Comparison of ENCODE assay signal across 12 cellular contexts in the genomic region with DNA sequence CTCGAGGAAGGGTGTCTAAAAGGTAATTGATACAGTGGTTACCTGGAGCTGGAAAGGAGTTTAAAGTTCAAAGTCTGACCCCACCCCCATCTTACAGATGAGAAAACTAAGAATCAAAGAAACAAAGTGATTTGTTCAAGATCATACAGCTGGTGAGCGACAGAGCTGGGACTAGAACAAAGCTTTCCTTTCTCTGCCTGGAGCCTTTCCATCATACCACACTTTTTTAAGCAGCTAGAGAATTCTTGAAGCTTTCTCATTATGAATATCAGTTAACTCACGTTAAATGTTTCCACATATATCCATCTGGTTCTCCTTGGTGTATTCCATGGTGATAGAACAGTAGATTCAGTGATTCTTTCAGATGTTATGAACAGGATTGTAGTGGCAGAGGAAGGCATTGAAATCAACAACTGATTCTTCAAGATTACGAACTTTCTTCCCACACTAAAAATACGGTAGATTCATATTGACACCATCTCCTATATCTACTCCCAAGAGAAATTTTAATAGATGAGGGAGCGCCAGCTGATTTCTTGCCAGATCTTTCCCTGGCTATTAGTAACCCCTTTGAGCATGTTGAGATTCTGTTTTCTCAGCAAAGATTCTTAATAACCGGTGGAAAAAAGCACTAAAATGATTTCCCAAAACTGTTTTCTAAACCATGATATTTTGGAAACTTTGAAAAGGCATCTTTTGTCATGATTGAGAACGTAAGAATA.
DNase-seq lines count a peak whose midpoint lies in the region; ATAC-seq, FAIRE-seq and TF ChIP-seq lines count a peak whose summit lies in the region.
"Had no signal": no experiment of that assay in that cellular context is flagged by ENCODE, and none has a peak within 500 bp of the region (broad histone marks: within the 10 kb centered on the region; RNA-seq: fewer than 3 reads in every experiment).

No MANE protein-coding gene starts in this region.

- no peaks in the 10 kb centered on the region for H3K79me2 ChIP-seq in parathyroid adenoma

- peak overlapping the region; percentile 62 for H2AFZ ChIP-seq in parathyroid adenoma

- H3K4me2 ChIP-seq in parathyroid adenoma (ENCODE audit: low read length) = no peak overlapping the region
- H3K4me2 ChIP-seq: BLaER1 had no signal

- peaks cover 3% of the 10 kb centered on the region for H3K27me3 Mint-ChIP-seq in brain
- H3K27me3 Mint-ChIP-seq in chondrocyte (ENCODE audit: low read depth) = no peaks in the 10 kb centered on the region

- no peak for FAIRE-seq in pancreas (lab: Jason Lieb, UNC)
- FAIRE-seq: H1, K562 had no signal

- TF ChIP-seq CTCF in brain (conservative IDR thresholded peaks at IDR 0.05) (no peak), parathyroid adenoma (IDR thresholded peaks at IDR 0.05) (no peak), pancreas (IDR thresholded peaks at IDR 0.05) (no peak), chondrocyte (IDR thresholded peaks at IDR 0.05) (no peak)

- peaks cover 6 to 10% (median 8%) of the 10 kb centered on the region in 5 experiments for H3K9me3 Mint-ChIP-seq in brain
- peaks cover 3% of the 10 kb centered on the region for H3K9me3 Mint-ChIP-seq in chondrocyte (ENCODE audit: low read depth)

- H3K9ac ChIP-seq in parathyroid adenoma = no peak overlapping the region
- H3K9ac ChIP-seq: BLaER1 had no signal

- intact Hi-C loops in pancreas (cut with DNase I) = no loop called here

- peak; percentile 29 for DNase-seq in globus pallidus (ENCODE audit: low spot score)
- DNase-seq in amniotic stem cell (lab: John Stamatoyannopoulos, UW) = no peak
- DNase-seq in pancreas = no peak
- DNase-seq in chondrocyte (ENCODE audit: low spot score) = no peak
- DNase-seq: NCI-H1048, NCI-H446 had no signal

- H3K4me1 ChIP-seq in parathyroid adenoma = peaks cover 10% of the 10 kb centered on the region
- no peaks in the 10 kb centered on the region for H3K4me1 ChIP-seq in pancreas
- H3K4me1 ChIP-seq: BLaER1 had no signal

- H3K4me3 Mint-ChIP-seq in brain (no peak overlapping the region), chondrocyte (ENCODE audit: unreplicated experiment) (no peak overlapping the region)

- no peaks in the 10 kb centered on the region for H3K9me3 ChIP-seq in parathyroid adenoma (ENCODE audit: control insufficient read depth, low read length)
- no peaks in the 10 kb centered on the region for H3K9me3 ChIP-seq in pancreas
- H3K9me3 ChIP-seq: BLaER1 had no signal

- 49 to 58% methylated on average over 8 of the region's 8 CpGs for WGBS in pancreas, 2 donors

- H3K36me3 ChIP-seq in parathyroid adenoma (ENCODE audit: control insufficient read depth, insufficient read depth, low read length) (no peaks in the 10 kb centered on the region), pancreas (no peaks in the 10 kb centered on the region)
- H3K36me3 ChIP-seq: BLaER1 had no signal

- H3K27ac Mint-ChIP-seq in brain (peak overlapping the region in 3 of 5 experiments; percentile 41 to 76 (median 74)), chondrocyte (ENCODE audit: unreplicated experiment) (no peak overlapping the region)

- H3K27ac ChIP-seq in parathyroid adenoma (peak overlapping the region; percentile 62), pancreas (no peak overlapping the region)
- H3K27ac ChIP-seq: BLaER1 had no signal

- peaks cover 36% of the 10 kb centered on the region for H3K4me1 Mint-ChIP-seq in brain
- H3K4me1 Mint-ChIP-seq in chondrocyte (ENCODE audit: low read depth) = peaks cover 3% of the 10 kb centered on the region

- ATAC-seq in pancreas = no peak
- no peak for ATAC-seq in HG02623 (IDR thresholded peaks at IDR 0.05; ENCODE audit: unreplicated experiment)
- ATAC-seq: K562 had no signal

- no peak overlapping the region for H3K4me3 ChIP-seq in parathyroid adenoma (ENCODE audit: low read depth, low read length)
- no peak overlapping the region for H3K4me3 ChIP-seq in pancreas
- H3K4me3 ChIP-seq: BLaER1, K562 had no signal

- no peaks in the 10 kb centered on the region for H3K27me3 ChIP-seq in parathyroid adenoma (ENCODE audit: control insufficient read depth, insufficient read depth, low read length)
- no peaks in the 10 kb centered on the region for H3K27me3 ChIP-seq in pancreas
- H3K27me3 ChIP-seq: BLaER1 had no signal

- H3K36me3 Mint-ChIP-seq in brain (peaks cover 11% of the 10 kb centered on the region), chondrocyte (ENCODE audit: low read depth) (peaks cover 2% of the 10 kb centered on the region)
